Comparison of ENCODE assay signal across 7 cellular contexts in genomic region chr1:154558610-154559495, GRCh38. TPM values are rescaled to one million over a fixed set of nuclear protein-coding genes. Genes with fewer than 3 reads are reported as not detected.
A peak's percentile ranks its signal among the peaks of the same experiment; 100 is the strongest.
DNase-seq lines count a peak whose midpoint lies in the region; ATAC-seq and TF ChIP-seq lines count a peak whose summit lies in the region.

UBE2Q1 (minus strand) TSS chr1:154558662; CDS start chr1:154558553, 109 bp downstream.

- H4K20me1 ChIP-seq in hepatocyte (ENCODE audit: insufficient read depth, poor library complexity, severe bottlenecking), result peaks cover 19% of the 10 kb centered on the region

- ATAC-seq in GM18508 (IDR thresholded peaks at IDR 0.05; ENCODE audit: insufficient read depth, unreplicated experiment) (peak; percentile 60), HG03025 (IDR thresholded peaks at IDR 0.05; ENCODE audit: low FRiP score, unreplicated experiment) (peak; percentile 86)

- H3K4me1 ChIP-seq in hepatocyte (ENCODE audit: insufficient read depth), result peaks cover 8% of the 10 kb centered on the region

- H3K27me3 ChIP-seq in hepatocyte, result no peaks in the 10 kb centered on the region

- peak within 1 kb of the TSS; percentile 87 for H2AFZ ChIP-seq in hepatocyte

- peaks cover 3% of the 10 kb centered on the region for H3K36me3 ChIP-seq in hepatocyte (replicated peaks; ENCODE audit: insufficient read depth, low read depth)

- no peaks in the 10 kb centered on the region for H3K9me2 ChIP-seq in hepatocyte (replicated peaks; ENCODE audit: insufficient read depth)

- no peaks in the 10 kb centered on the region for H3K9me3 ChIP-seq in hepatocyte (ENCODE audit: low read depth)

- peak within 1 kb of the TSS; percentile 92 for H3K4me3 ChIP-seq in hepatocyte

- DNase-seq in NCI-H2081 (lab: John Stamatoyannopoulos, UW) (peak; percentile 100), T1000 (lab: John Stamatoyannopoulos, UW) (peak; percentile 94), astrocyte of the hippocampus (ENCODE audit: low read depth, low spot score) (peak; percentile 99), hepatocyte (ENCODE audit: low spot score) (peak; percentile 99), retina (peak; percentile 98)

- H3K4me2 ChIP-seq in hepatocyte, result peak within 1 kb of the TSS; percentile 93

- TF ChIP-seq CTCF in hepatocyte (IDR thresholded peaks at IDR 0.05; ENCODE audit: poor library complexity), result no peak

- 4% methylated on average over 36 of the region's 77 CpGs for WGBS in hepatocyte (ENCODE audit: low lambda C conversion rate, missing lambda C conversion rate)

- peak within 1 kb of the TSS; percentile 95 for H3K27ac ChIP-seq in hepatocyte

- peaks cover 39% of the 10 kb centered on the region for H3K79me2 ChIP-seq in hepatocyte

RNA-seq across cellular contexts. Expression of gene UBE2Q1, which starts in this region (rescaled TPM):
- total RNA-seq in hepatocyte, result 46.9 and 50.3 TPM in 2 replicates
- 58.6 and 60.3 TPM in 2 replicates for polyA plus RNA-seq in hepatocyte

Comparison
In these comparisons a context has a peak if more than half of its experiments do, and no peak if none do; other contexts are left out.
1. Peak in every context shown above with its lines: DNase-seq, ATAC-seq, H3K4me3 ChIP-seq and H3K27ac ChIP-seq.